In genomic region chr2:72891091-72891818, GRCh38 we compare ENCODE assay signal across 23 cellular contexts. TPM values are rescaled to one million over a fixed set of nuclear protein-coding genes. Genes with fewer than 3 reads are reported as not detected.
"Had no signal": no experiment of that assay in that cellular context is flagged by ENCODE, and none has a peak within 500 bp of the region (broad histone marks: within the 10 kb centered on the region; RNA-seq: fewer than 3 reads in every experiment).

No MANE protein-coding gene starts in this region.

- H3K27me3 ChIP-seq: ascending aorta, colonic mucosa, thyroid gland had no signal

- H3K36me3 ChIP-seq: colonic mucosa had no signal

- H3K27ac ChIP-seq: ascending aorta, colonic mucosa, gastrocnemius medialis, heart left ventricle, left ventricle myocardium inferior, psoas muscle, thyroid gland had no signal

- H3K9me3 ChIP-seq: ascending aorta, colonic mucosa, gastrocnemius medialis, heart left ventricle, left ventricle myocardium inferior, psoas muscle, thyroid gland had no signal

- ATAC-seq: activated CD8-positive, alpha-beta T cell treated with anti-CD3 and anti-CD28 coated beads for 36 hours; activated T-cell treated with anti-CD3 and anti-CD28 coated beads, Interleukin-2, amount 50 U/mL, for 4 hours; gastrocnemius medialis; heart left ventricle; psoas muscle; right cardiac atrium had no signal

- H3K4me3 ChIP-seq: ascending aorta, colonic mucosa, gastrocnemius medialis, heart left ventricle, left ventricle myocardium inferior, psoas muscle, thyroid gland had no signal

- DNase-seq: activated B cell treated with CpG ODN at 0.5 μM for 24 hours; activated CD4-positive, alpha-beta T cell treated with anti-CD3 and anti-CD28 coated beads for 4 hours; activated CD8-positive, alpha-beta T cell treated with anti-CD3 and anti-CD28 coated beads for 36 hours; activated naive CD4-positive, alpha-beta T cell treated with anti-CD3 and anti-CD28 coated beads, Interleukin-2, amount 50 U/mL, for 16 hours; activated T-cell treated with anti-CD3 and anti-CD28 coated beads, Interleukin-2, amount 50 U/mL, for 4 hours; colonic mucosa; gastrocnemius medialis; heart left ventricle; left ventricle myocardium inferior; psoas muscle; right cardiac atrium; stimulated activated CD4-positive, alpha-beta T cell treated with anti-CD3 and anti-CD28 coated beads, Interleukin-2, amount 100 ng/mL, for 24 hours; stimulated activated naive CD4-positive, alpha-beta T cell treated with Interleukin-2 at 50 U/mL for 16 hours; T-helper 2 cell; thyroid gland had no signal

RNA-seq across cellular contexts. Expression of gene EMX1, which starts 26.1 kb away (rescaled TPM):
- total RNA-seq: activated CD8-positive, alpha-beta T cell treated with anti-CD3 and anti-CD28 coated beads for 36 hours; ascending aorta; fibroblast of lung; gastrocnemius medialis; heart left ventricle; left ventricle myocardium inferior; mononuclear cell; neural crest cell; osteocyte; psoas muscle; right cardiac atrium; skeletal muscle tissue; subcutaneous adipose tissue; urinary bladder had no signal
